In genomic region chr17:78416791-78417530, GRCh38 we compare ENCODE assay signal across 8 cellular contexts.
A peak's percentile ranks its signal among the peaks of the same experiment; 100 is the strongest.
DNase-seq lines count a peak whose midpoint lies in the region; ATAC-seq lines count a peak whose summit lies in the region.

No MANE protein-coding gene starts in this region.

- no peaks in the 10 kb centered on the region for H3K27me3 Mint-ChIP-seq in stimulated activated naive B cell treated with anti-CD40 and anti-IgM and Interleukin-4, amounts not matched to agents 10 μg/mL and 1 μg/mL and 100 μg/mL, for 72 hours

- H3K27ac ChIP-seq in angular gyrus (ENCODE audit: low read depth, low read length) (peak overlapping the region; percentile 74), layer of hippocampus (ENCODE audit: low read depth, low read length) (peak overlapping the region; percentile 70)

- H3K36me3 Mint-ChIP-seq in stimulated activated naive B cell treated with anti-CD40 and anti-IgM and Interleukin-4, amounts not matched to agents 10 μg/mL and 1 μg/mL and 100 μg/mL, for 72 hours = peaks cover 38 to 63% of the 10 kb centered on the region in 2 donors

- H3K9me3 Mint-ChIP-seq in stimulated activated naive B cell treated with anti-CD40 and anti-IgM and Interleukin-4, amounts not matched to agents 10 μg/mL and 1 μg/mL and 100 μg/mL, for 72 hours = no peaks in the 10 kb centered on the region

- H3K4me3 Mint-ChIP-seq in stimulated activated naive B cell treated with anti-CD40 and anti-IgM and Interleukin-4, amounts not matched to agents 10 μg/mL and 1 μg/mL and 100 μg/mL, for 72 hours = no peak overlapping the region

- H3K27ac Mint-ChIP-seq in stimulated activated naive B cell treated with anti-CD40 and anti-IgM and Interleukin-4, amounts not matched to agents 10 μg/mL and 1 μg/mL and 100 μg/mL, for 72 hours = peak overlapping the region; percentile 2

- DNase-seq in NCI-H187 treated with DMSO at 0.1 percent for 48 hours (lab: John Stamatoyannopoulos, UW) (peak; percentile 37), NCI-H446 treated with DMSO at 0.1 percent for 48 hours (lab: John Stamatoyannopoulos, UW) (no peak), cerebellar cortex (ENCODE audit: low spot score) (no peak), NCI-H510A treated with DMSO at 0.1 percent for 48 hours (lab: John Stamatoyannopoulos, UW) (no peak)
- no peak for DNase-seq in stimulated activated naive B cell treated with anti-CD40 and anti-IgM and Interleukin-4, amounts not matched to agents 10 μg/mL and 1 μg/mL and 100 μg/mL, for 72 hours

- no peak for ATAC-seq in stimulated activated naive B cell treated with anti-CD40 and anti-IgM and Interleukin-4, amounts not matched to agents 10 μg/mL and 1 μg/mL and 100 μg/mL, for 72 hours (replicated peaks)
- ATAC-seq in GM19397 (IDR thresholded peaks at IDR 0.05; ENCODE audit: unreplicated experiment) = no peak

- H3K27me3 ChIP-seq in layer of hippocampus (ENCODE audit: control insufficient read depth, insufficient read depth, low read length) = no peaks in the 10 kb centered on the region

- H3K4me1 Mint-ChIP-seq in stimulated activated naive B cell treated with anti-CD40 and anti-IgM and Interleukin-4, amounts not matched to agents 10 μg/mL and 1 μg/mL and 100 μg/mL, for 72 hours = peaks cover 22 to 51% of the 10 kb centered on the region in 2 donors
